In genomic region chr17:40097087-40097486, GRCh38 we compare ENCODE assay signal across 10 cellular contexts. TPM values are rescaled to one million over a fixed set of nuclear protein-coding genes. Genes with fewer than 3 reads are reported as not detected.
DNase-seq lines count a peak whose midpoint lies in the region; ATAC-seq and TF ChIP-seq lines count a peak whose summit lies in the region.
"Had no signal": no experiment of that assay in that cellular context is flagged by ENCODE, and none has a peak within 500 bp of the region (broad histone marks: within the 10 kb centered on the region; RNA-seq: fewer than 3 reads in every experiment).

No MANE protein-coding gene starts in this region.

- no peaks in the 10 kb centered on the region for H3K9me3 Mint-ChIP-seq in CD4-positive, alpha-beta T cell
- H3K9me3 Mint-ChIP-seq: nephron progenitor cell had no signal

- ATAC-seq in CD4-positive, alpha-beta T cell (ENCODE audit: poor library complexity): no peak

- H3K4me1 ChIP-seq in OCI-LY1 (ENCODE audit: insufficient read depth, low read length, severe bottlenecking): peaks cover 60% of the 10 kb centered on the region
- H3K4me1 ChIP-seq in esophagus (ENCODE audit: control insufficient read depth in 2 of 2, insufficient read depth in 2 of 2, low read length in 1 of 2): peaks cover 10 to 32% of the 10 kb centered on the region in 2 donors
- H3K4me1 ChIP-seq in parathyroid adenoma: peaks cover 18% of the 10 kb centered on the region

- peaks cover 83% of the 10 kb centered on the region for H3K4me1 Mint-ChIP-seq in CD4-positive, alpha-beta T cell (ENCODE audit: low read depth)

- H3K27ac ChIP-seq in CD4-positive, alpha-beta T cell (ENCODE audit: low read depth, low read length): peak overlapping the region; percentile 96
- H3K27ac ChIP-seq in OCI-LY1 (ENCODE audit: low read depth, low read length, poor library complexity, severe bottlenecking): peak overlapping the region; percentile 80
- peak overlapping the region; percentile 96 to 100 for H3K27ac ChIP-seq in esophagus (ENCODE audit: low read depth in 2 of 2, low read length in 1 of 2)
- H3K27ac ChIP-seq in parathyroid adenoma: peak overlapping the region; percentile 91

- POLR2A ChIA-PET in CD4-positive, alpha-beta T cell (lab: Charles Lee): interaction anchor here (1.0 to 9.7 kb wide), 5 partner anchors 9 to 43 kb away, joined by 3 to 335 read pairs (median 34); partner anchors contain the start of genes MED24 and THRA

- DNase-seq in CD4-positive, alpha-beta T cell: no peak
- DNase-seq in NCI-H187 treated with DMSO at 0.1 percent for 48 hours (lab: John Stamatoyannopoulos, UW) (no peak), EL (no peak), NOMO-1 treated with dmso at 0.1 percent for 144 hours (lab: John Stamatoyannopoulos, UW; ENCODE audit: unreplicated experiment) (no peak), GM20000 (ENCODE audit: low spot score) (no peak)
- DNase-seq: nephron progenitor cell, T1000 had no signal

- H3K27me3 Mint-ChIP-seq in CD4-positive, alpha-beta T cell: no peaks in the 10 kb centered on the region

- peak overlapping the region; percentile 55 for H3K4me2 ChIP-seq in OCI-LY1 (ENCODE audit: low read length)
- H3K4me2 ChIP-seq in parathyroid adenoma (ENCODE audit: low read length): no peak overlapping the region

- peaks cover 24% of the 10 kb centered on the region; the same call in 1 of the 2 replicates for H3K36me3 ChIP-seq in OCI-LY1 (ENCODE audit: insufficient read depth, low read length)
- H3K36me3 ChIP-seq in esophagus (ENCODE audit: control insufficient read depth in 2 of 2, insufficient read depth in 2 of 2, low read length in 1 of 2): peaks cover 20 to 38% of the 10 kb centered on the region in 2 donors
- no peaks in the 10 kb centered on the region for H3K36me3 ChIP-seq in parathyroid adenoma (ENCODE audit: control insufficient read depth, insufficient read depth, low read length)

- H3K79me2 ChIP-seq in OCI-LY1 (ENCODE audit: insufficient read depth, low read length) (no peaks in the 10 kb centered on the region), parathyroid adenoma (no peaks in the 10 kb centered on the region)

- TF ChIP-seq CTCF in CD4-positive, alpha-beta T cell (IDR thresholded peaks at IDR 0.05): no peak
- TF ChIP-seq CTCF in OCI-LY1 (IDR thresholded peaks at IDR 0.05; ENCODE audit: low read length): no peak
- no peak for TF ChIP-seq CTCF in parathyroid adenoma (IDR thresholded peaks at IDR 0.05)
- TF ChIP-seq CTCF in GM20000 (IDR thresholded peaks at IDR 0.05; ENCODE audit: extremely low read depth, missing control alignments): no peak

- H3K9me2 ChIP-seq in OCI-LY1 (ENCODE audit: low read depth, low read length): no peaks in the 10 kb centered on the region

- no peaks in the 10 kb centered on the region for H3K27me3 ChIP-seq in CD4-positive, alpha-beta T cell (ENCODE audit: control insufficient read depth, insufficient read depth, low read length)
- no peaks in the 10 kb centered on the region for H3K27me3 ChIP-seq in OCI-LY1 (ENCODE audit: insufficient read depth, low read length)
- H3K27me3 ChIP-seq in esophagus (ENCODE audit: control insufficient read depth in 1 of 2, insufficient read depth in 2 of 2, low read length in 2 of 2): no peaks in the 10 kb centered on the region
- no peaks in the 10 kb centered on the region for H3K27me3 ChIP-seq in parathyroid adenoma (ENCODE audit: control insufficient read depth, insufficient read depth, low read length)

- peak overlapping the region; percentile 35 for H3K4me3 ChIP-seq in OCI-LY1 (ENCODE audit: low read depth, low read length, poor library complexity, severe bottlenecking)
- H3K4me3 ChIP-seq in esophagus (ENCODE audit: low read depth in 1 of 2, low read length in 2 of 2): peak overlapping the region; percentile 2 to 32
- no peak overlapping the region for H3K4me3 ChIP-seq in parathyroid adenoma (ENCODE audit: low read depth, low read length)

- CTCF ChIA-PET in CD4-positive, alpha-beta T cell (lab: Charles Lee): interaction anchor here (2.3 to 8.8 kb wide), 2 partner anchors 11 to 15 kb away, joined by 6 to 93 read pairs; no protein-coding TSS in a partner anchor

- peaks cover 75% of the 10 kb centered on the region for H3K36me3 Mint-ChIP-seq in CD4-positive, alpha-beta T cell (ENCODE audit: low read depth)

- intact Hi-C loops in CD4-positive, alpha-beta T cell (cut with DNase I, micrococcal nuclease): loop anchor here (2.0 to 5.0 kb wide), 3 partner anchors 14 to 170 kb away; partner anchors contain the start of genes LRRC3C (in 1 of the 2), ORMDL3 (in 1 of the 2) and THRA (in 1 of the 2)

- H3K9me3 ChIP-seq in CD4-positive, alpha-beta T cell (ENCODE audit: control insufficient read depth, low read length): no peaks in the 10 kb centered on the region
- H3K9me3 ChIP-seq in OCI-LY1 (ENCODE audit: low read length) (no peaks in the 10 kb centered on the region), esophagus (ENCODE audit: control insufficient read depth in 2 of 2, insufficient read depth in 1 of 2, low read depth in 1 of 2, low read length in 1 of 2) (no peaks in the 10 kb centered on the region), parathyroid adenoma (ENCODE audit: control insufficient read depth, low read length) (no peaks in the 10 kb centered on the region)

- H3K27ac Mint-ChIP-seq in CD4-positive, alpha-beta T cell: peak overlapping the region; percentile 91
- H3K27ac Mint-ChIP-seq: nephron progenitor cell had no signal

- H2AFZ ChIP-seq in OCI-LY1 (ENCODE audit: low read length) (no peak overlapping the region), parathyroid adenoma (no peak overlapping the region)

- H3K9ac ChIP-seq in OCI-LY1 (ENCODE audit: low read length) (no peak overlapping the region; the same call in 1 of the 2 replicates), parathyroid adenoma (no peak overlapping the region)

- no peaks in the 10 kb centered on the region for H3F3A ChIP-seq in OCI-LY1 (ENCODE audit: insufficient read depth, low read length)

- no peaks in the 10 kb centered on the region for H4K20me1 ChIP-seq in OCI-LY1 (ENCODE audit: insufficient read depth, low read length)

- H3K4me3 Mint-ChIP-seq in CD4-positive, alpha-beta T cell: peak overlapping the region; percentile 97

- WGBS in esophagus, 2 donors: 75 to 86% methylated on average over 10 of the region's 10 CpGs

RNA-seq across cellular contexts. Expression of gene NR1D1, which starts 3.3 kb away (rescaled TPM):
- 10 to 100 TPM; 29.6 to 34.1 TPM for total RNA-seq in CD4-positive, alpha-beta T cell
- polyA plus RNA-seq in esophagus: 10 to 100 TPM; 23.6 to 24.6 TPM

RNA-seq across cellular contexts. Expression of gene MSL1, which starts 24.7 kb away (rescaled TPM):
- 10 to 100 TPM; 77.0 to 79.2 TPM for total RNA-seq in CD4-positive, alpha-beta T cell
- 10 to 100 TPM; 42.1 to 59.5 TPM for polyA plus RNA-seq in esophagus

RNA-seq across cellular contexts. Expression of gene THRA, which starts 34.3 kb away (rescaled TPM):
- 10 to 100 TPM; 35.2 to 36.4 TPM for total RNA-seq in CD4-positive, alpha-beta T cell
- polyA plus RNA-seq in esophagus: 10 to 100 TPM; 10.5 to 11.0 TPM

RNA-seq across cellular contexts. Expression of gene MED24, which starts 42.9 kb away (rescaled TPM):
- 10 to 100 TPM; 82.9 to 85.3 TPM for total RNA-seq in CD4-positive, alpha-beta T cell
- polyA plus RNA-seq in esophagus: 10 to 100 TPM; 37.7 to 43.7 TPM

RNA-seq across cellular contexts. Expression of gene CASC3, which starts 43.2 kb away (rescaled TPM):
- 100 to 1,000 TPM; 195 to 207 TPM for total RNA-seq in CD4-positive, alpha-beta T cell
- 10 to 100 TPM; 24.3 to 24.6 TPM for polyA plus RNA-seq in esophagus
